ENCODE assay signal across 1 cellular context in the genomic region with DNA sequence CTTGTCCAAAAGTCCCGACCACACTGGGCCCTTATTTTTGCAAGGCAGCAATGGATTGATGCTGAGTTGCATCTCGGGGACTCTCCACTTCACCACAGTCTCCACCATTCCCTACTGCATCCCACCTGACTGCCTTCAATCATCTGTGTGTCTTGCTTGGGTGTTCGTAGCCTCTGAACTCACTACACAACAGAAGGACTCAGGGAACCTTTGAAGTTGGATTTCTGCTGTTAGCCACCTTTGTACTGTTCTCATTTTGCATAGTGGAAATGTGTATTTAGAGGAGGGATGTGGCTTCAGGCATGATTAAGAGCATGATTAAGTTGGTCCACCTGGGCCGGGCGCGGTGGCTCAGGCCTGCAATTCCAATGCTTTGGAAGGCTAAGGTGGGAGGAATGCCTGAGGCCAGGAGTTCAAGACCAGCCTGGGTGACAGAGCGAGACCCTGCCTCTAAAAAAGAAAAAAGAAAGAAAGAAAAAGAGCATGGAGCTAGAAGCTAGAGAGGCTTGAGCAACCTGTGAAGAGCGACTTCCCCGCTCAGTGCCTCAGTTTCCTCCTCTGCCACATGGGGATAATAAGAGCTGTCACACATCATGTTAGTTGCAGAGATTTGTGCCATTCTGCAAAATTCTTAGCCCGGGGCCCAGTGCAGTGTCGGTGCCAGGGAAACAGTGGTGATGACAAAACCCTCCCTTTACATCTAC.
TF ChIP-seq lines count a peak whose summit lies in the region.

No MANE protein-coding gene starts in this region.

TF ChIP-seq in HepG2, 621 proteins besides CTCF, POLR2A, EP300 and RAD21 (continued from another document and continues in another):
- TF ChIP-seq, protein P1, sequence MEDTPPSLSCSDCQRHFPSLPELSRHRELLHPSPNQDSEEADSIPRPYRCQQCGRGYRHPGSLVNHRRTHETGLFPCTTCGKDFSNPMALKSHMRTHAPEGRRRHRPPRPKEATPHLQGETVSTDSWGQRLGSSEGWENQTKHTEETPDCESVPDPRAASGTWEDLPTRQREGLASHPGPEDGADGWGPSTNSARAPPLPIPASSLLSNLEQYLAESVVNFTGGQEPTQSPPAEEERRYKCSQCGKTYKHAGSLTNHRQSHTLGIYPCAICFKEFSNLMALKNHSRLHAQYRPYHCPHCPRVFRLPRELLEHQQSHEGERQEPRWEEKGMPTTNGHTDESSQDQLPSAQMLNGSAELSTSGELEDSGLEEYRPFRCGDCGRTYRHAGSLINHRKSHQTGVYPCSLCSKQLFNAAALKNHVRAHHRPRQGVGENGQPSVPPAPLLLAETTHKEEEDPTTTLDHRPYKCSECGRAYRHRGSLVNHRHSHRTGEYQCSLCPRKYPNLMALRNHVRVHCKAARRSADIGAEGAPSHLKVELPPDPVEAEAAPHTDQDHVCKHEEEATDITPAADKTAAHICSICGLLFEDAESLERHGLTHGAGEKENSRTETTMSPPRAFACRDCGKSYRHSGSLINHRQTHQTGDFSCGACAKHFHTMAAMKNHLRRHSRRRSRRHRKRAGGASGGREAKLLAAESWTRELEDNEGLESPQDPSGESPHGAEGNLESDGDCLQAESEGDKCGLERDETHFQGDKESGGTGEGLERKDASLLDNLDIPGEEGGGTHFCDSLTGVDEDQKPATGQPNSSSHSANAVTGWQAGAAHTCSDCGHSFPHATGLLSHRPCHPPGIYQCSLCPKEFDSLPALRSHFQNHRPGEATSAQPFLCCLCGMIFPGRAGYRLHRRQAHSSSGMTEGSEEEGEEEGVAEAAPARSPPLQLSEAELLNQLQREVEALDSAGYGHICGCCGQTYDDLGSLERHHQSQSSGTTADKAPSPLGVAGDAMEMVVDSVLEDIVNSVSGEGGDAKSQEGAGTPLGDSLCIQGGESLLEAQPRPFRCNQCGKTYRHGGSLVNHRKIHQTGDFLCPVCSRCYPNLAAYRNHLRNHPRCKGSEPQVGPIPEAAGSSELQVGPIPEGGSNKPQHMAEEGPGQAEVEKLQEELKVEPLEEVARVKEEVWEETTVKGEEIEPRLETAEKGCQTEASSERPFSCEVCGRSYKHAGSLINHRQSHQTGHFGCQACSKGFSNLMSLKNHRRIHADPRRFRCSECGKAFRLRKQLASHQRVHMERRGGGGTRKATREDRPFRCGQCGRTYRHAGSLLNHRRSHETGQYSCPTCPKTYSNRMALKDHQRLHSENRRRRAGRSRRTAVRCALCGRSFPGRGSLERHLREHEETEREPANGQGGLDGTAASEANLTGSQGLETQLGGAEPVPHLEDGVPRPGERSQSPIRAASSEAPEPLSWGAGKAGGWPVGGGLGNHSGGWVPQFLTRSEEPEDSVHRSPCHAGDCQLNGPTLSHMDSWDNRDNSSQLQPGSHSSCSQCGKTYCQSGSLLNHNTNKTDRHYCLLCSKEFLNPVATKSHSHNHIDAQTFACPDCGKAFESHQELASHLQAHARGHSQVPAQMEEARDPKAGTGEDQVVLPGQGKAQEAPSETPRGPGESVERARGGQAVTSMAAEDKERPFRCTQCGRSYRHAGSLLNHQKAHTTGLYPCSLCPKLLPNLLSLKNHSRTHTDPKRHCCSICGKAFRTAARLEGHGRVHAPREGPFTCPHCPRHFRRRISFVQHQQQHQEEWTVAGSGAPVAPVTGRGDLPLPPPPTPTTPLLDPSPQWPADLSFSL (CRISPR knock-in tag; IDR thresholded peaks at IDR 0.05) = peak; percentile 82
- TF ChIP-seq ZFYVE20 (CRISPR knock-in tag; IDR thresholded peaks at IDR 0.05; ENCODE audit: borderline replicate concordance, low read depth) = no peak
- TF ChIP-seq, protein P2, sequence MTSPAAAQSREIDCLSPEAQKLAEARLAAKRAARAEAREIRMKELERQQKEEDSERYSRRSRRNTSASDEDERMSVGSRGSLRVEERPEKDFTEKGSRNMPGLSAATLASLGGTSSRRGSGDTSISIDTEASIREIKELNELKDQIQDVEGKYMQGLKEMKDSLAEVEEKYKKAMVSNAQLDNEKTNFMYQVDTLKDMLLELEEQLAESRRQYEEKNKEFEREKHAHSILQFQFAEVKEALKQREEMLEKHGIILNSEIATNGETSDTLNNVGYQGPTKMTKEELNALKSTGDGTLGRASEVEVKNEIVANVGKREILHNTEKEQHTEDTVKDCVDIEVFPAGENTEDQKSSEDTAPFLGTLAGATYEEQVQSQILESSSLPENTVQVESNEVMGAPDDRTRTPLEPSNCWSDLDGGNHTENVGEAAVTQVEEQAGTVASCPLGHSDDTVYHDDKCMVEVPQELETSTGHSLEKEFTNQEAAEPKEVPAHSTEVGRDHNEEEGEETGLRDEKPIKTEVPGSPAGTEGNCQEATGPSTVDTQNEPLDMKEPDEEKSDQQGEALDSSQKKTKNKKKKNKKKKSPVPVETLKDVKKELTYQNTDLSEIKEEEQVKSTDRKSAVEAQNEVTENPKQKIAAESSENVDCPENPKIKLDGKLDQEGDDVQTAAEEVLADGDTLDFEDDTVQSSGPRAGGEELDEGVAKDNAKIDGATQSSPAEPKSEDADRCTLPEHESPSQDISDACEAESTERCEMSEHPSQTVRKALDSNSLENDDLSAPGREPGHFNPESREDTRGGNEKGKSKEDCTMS (CRISPR knock-in tag; conservative IDR thresholded peaks at IDR 0.05) = no peak
- no peak; the same call in 1 of the 2 replicates for TF ChIP-seq ZNF33B (CRISPR knock-in tag; IDR thresholded peaks at IDR 0.05)
- TF ChIP-seq, protein P3, sequence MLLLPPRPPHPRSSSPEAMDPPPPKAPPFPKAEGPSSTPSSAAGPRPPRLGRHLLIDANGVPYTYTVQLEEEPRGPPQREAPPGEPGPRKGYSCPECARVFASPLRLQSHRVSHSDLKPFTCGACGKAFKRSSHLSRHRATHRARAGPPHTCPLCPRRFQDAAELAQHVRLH (CRISPR knock-in tag; IDR thresholded peaks at IDR 0.05; ENCODE audit: borderline replicate concordance, low read depth) = peak; percentile 73; the same call in 1 of the 2 replicates
- peak; percentile 92 for TF ChIP-seq TBX3 (IDR thresholded peaks at IDR 0.05; ENCODE audit: borderline replicate concordance)
- no peak for TF ChIP-seq NR1H2 (CRISPR knock-in tag; IDR thresholded peaks at IDR 0.05; ENCODE audit: borderline replicate concordance, low read depth)
- no peak for TF ChIP-seq ZNF563 (CRISPR knock-in tag; IDR thresholded peaks at IDR 0.05)
- TF ChIP-seq CHD2 (IDR thresholded peaks at IDR 0.05; ENCODE audit: low read depth, low read length) = 0 out of 2 replicates have a peak, but pooled peaks have one; percentile 18
- TF ChIP-seq SAP130 (CRISPR knock-in tag; IDR thresholded peaks at IDR 0.05; ENCODE audit: low read depth) = peak; percentile 84
- TF ChIP-seq, protein P4, sequence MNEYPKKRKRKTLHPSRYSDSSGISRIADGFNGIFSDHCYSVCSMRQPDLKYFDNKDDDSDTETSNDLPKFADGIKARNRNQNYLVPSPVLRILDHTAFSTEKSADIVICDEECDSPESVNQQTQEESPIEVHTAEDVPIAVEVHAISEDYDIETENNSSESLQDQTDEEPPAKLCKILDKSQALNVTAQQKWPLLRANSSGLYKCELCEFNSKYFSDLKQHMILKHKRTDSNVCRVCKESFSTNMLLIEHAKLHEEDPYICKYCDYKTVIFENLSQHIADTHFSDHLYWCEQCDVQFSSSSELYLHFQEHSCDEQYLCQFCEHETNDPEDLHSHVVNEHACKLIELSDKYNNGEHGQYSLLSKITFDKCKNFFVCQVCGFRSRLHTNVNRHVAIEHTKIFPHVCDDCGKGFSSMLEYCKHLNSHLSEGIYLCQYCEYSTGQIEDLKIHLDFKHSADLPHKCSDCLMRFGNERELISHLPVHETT (CRISPR knock-in tag; conservative IDR thresholded peaks at IDR 0.05) = no peak; the same call in none of the 2 replicates
- no peak for TF ChIP-seq ZKSCAN5 (CRISPR knock-in tag; IDR thresholded peaks at IDR 0.05)
- TF ChIP-seq TEAD3 (CRISPR knock-in tag; optimal IDR thresholded peaks at IDR 0.05; ENCODE audit: borderline replicate concordance) = peak; percentile 78
- TF ChIP-seq, protein P5, sequence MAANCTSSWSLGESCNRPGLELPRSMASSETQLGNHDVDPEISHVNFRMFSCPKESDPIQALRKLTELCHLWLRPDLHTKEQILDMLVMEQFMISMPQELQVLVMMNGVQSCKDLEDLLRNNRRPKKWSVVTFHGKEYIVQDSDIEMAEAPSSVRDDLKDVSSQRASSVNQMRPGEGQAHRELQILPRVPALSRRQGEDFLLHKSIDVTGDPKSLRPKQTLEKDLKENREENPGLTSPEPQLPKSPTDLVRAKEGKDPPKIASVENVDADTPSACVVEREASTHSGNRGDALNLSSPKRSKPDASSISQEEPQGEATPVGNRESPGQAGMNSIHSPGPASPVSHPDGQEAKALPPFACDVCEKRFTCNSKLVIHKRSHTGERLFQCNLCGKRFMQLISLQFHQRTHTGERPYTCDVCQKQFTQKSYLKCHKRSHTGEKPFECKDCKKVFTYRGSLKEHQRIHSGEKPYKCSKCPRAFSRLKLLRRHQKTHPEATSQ (CRISPR knock-in tag; IDR thresholded peaks at IDR 0.05; ENCODE audit: borderline replicate concordance) = peak; percentile 84; the same call in 1 of the 2 replicates
- peak; percentile 43; the same call in 1 of the 2 replicates for TF ChIP-seq LCORL (IDR thresholded peaks at IDR 0.05)
- TF ChIP-seq LCORL (CRISPR knock-in tag; IDR thresholded peaks at IDR 0.05) = peak; percentile 67
- no peak for TF ChIP-seq CCAR2 (optimal IDR thresholded peaks at IDR 0.05; ENCODE audit: low read depth, low read length)
- TF ChIP-seq TARDBP (CRISPR knock-in tag; IDR thresholded peaks at IDR 0.05) = peak; percentile 98
- TF ChIP-seq, protein P6, sequence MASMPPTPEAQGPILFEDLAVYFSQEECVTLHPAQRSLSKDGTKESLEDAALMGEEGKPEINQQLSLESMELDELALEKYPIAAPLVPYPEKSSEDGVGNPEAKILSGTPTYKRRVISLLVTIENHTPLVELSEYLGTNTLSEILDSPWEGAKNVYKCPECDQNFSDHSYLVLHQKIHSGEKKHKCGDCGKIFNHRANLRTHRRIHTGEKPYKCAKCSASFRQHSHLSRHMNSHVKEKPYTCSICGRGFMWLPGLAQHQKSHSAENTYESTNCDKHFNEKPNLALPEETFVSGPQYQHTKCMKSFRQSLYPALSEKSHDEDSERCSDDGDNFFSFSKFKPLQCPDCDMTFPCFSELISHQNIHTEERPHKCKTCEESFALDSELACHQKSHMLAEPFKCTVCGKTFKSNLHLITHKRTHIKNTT (CRISPR knock-in tag; IDR thresholded peaks at IDR 0.05) = no peak
- TF ChIP-seq ZNF749 (CRISPR knock-in tag; IDR thresholded peaks at IDR 0.05; ENCODE audit: borderline replicate concordance) = no peak; the same call in 1 of the 2 replicates
- peak; percentile 82 for TF ChIP-seq POGZ (CRISPR knock-in tag; IDR thresholded peaks at IDR 0.05)
- TF ChIP-seq, protein P7, sequence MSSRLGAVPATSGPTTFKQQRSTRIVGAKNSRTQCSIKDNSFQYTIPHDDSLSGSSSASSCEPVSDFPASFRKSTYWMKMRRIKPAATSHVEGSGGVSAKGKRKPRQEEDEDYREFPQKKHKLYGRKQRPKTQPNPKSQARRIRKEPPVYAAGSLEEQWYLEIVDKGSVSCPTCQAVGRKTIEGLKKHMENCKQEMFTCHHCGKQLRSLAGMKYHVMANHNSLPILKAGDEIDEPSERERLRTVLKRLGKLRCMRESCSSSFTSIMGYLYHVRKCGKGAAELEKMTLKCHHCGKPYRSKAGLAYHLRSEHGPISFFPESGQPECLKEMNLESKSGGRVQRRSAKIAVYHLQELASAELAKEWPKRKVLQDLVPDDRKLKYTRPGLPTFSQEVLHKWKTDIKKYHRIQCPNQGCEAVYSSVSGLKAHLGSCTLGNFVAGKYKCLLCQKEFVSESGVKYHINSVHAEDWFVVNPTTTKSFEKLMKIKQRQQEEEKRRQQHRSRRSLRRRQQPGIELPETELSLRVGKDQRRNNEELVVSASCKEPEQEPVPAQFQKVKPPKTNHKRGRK (CRISPR knock-in tag; IDR thresholded peaks at IDR 0.05) = no peak
- no peak for TF ChIP-seq HMGA1 (CRISPR knock-in tag; conservative IDR thresholded peaks at IDR 0.05)
- no peak for TF ChIP-seq IKZF1 (IDR thresholded peaks at IDR 0.05)
- TF ChIP-seq ZNF367 (CRISPR knock-in tag; IDR thresholded peaks at IDR 0.05; ENCODE audit: borderline replicate concordance) = no peak
- TF ChIP-seq ZNF737 (CRISPR knock-in tag; IDR thresholded peaks at IDR 0.05; ENCODE audit: borderline replicate concordance) = no peak; the same call in 1 of the 2 replicates
- TF ChIP-seq TCF7 (IDR thresholded peaks at IDR 0.05; ENCODE audit: low read depth) = peak; percentile 98
- TF ChIP-seq ZNF296 (CRISPR knock-in tag; conservative IDR thresholded peaks at IDR 0.05) = no peak
- TF ChIP-seq, protein P8, sequence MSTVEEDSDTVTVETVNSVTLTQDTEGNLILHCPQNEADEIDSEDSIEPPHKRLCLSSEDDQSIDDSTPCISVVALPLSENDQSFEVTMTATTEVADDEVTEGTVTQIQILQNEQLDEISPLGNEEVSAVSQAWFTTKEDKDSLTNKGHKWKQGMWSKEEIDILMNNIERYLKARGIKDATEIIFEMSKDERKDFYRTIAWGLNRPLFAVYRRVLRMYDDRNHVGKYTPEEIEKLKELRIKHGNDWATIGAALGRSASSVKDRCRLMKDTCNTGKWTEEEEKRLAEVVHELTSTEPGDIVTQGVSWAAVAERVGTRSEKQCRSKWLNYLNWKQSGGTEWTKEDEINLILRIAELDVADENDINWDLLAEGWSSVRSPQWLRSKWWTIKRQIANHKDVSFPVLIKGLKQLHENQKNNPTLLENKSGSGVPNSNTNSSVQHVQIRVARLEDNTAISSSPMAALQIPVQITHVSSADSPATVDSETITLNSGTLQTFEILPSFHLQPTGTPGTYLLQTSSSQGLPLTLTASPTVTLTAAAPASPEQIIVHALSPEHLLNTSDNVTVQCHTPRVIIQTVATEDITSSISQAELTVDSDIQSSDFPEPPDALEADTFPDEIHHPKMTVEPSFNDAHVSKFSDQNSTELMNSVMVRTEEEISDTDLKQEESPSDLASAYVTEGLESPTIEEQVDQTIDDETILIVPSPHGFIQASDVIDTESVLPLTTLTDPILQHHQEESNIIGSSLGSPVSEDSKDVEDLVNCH (CRISPR knock-in tag; IDR thresholded peaks at IDR 0.05) = no peak
- 0 out of 2 replicates have a peak, but pooled peaks have one; percentile 2 for TF ChIP-seq CEBPB (IDR thresholded peaks at IDR 0.05; ENCODE audit: borderline replicate concordance, low read depth, low read length)
- TF ChIP-seq PHB2 (IDR thresholded peaks at IDR 0.05; ENCODE audit: partially characterized antibody) = no peak
- peak; percentile 60; the same call in 1 of the 2 replicates for TF ChIP-seq ZNF441 (CRISPR knock-in tag; IDR thresholded peaks at IDR 0.05; ENCODE audit: borderline replicate concordance)
- TF ChIP-seq MIER3 (CRISPR knock-in tag; IDR thresholded peaks at IDR 0.05; ENCODE audit: borderline replicate concordance) = peak; percentile 88; the same call in 1 of the 2 replicates
- TF ChIP-seq, protein P9, sequence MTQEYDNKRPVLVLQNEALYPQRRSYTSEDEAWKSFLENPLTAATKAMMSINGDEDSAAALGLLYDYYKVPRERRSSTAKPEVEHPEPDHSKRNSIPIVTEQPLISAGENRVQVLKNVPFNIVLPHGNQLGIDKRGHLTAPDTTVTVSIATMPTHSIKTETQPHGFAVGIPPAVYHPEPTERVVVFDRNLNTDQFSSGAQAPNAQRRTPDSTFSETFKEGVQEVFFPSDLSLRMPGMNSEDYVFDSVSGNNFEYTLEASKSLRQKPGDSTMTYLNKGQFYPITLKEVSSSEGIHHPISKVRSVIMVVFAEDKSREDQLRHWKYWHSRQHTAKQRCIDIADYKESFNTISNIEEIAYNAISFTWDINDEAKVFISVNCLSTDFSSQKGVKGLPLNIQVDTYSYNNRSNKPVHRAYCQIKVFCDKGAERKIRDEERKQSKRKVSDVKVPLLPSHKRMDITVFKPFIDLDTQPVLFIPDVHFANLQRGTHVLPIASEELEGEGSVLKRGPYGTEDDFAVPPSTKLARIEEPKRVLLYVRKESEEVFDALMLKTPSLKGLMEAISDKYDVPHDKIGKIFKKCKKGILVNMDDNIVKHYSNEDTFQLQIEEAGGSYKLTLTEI (CRISPR knock-in tag; conservative IDR thresholded peaks at IDR 0.05) = no peak
- TF ChIP-seq KLF15 (CRISPR knock-in tag; IDR thresholded peaks at IDR 0.05; ENCODE audit: borderline replicate concordance) = no peak
- peak; percentile 93 for TF ChIP-seq ZNF3 (CRISPR knock-in tag; IDR thresholded peaks at IDR 0.05)
- no peak for TF ChIP-seq HDAC6 (IDR thresholded peaks at IDR 0.05; ENCODE audit: low read depth, low read length)
